ENCODE assay signal across 9 cellular contexts in the genomic region with DNA sequence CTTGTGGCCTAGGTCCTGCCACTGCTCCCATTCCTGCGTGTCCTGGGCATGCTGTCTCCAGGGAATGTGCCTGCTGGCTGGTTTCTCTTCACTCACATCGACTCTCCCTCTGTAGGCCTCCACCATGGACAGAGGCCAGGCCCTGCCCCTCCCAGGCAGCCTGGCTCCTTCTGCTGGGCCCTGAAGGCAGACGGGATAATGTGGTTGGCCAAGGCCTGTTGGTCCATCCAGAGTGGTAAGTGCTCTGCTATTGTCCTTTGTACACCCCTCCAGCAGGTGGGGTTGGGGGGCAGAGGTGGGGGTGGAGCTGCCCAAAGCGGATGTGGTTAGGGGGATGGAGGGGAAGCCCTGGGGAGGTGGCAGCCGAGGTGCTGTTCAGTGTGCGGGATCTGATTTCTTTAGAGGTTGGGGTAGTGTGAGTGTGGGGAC. TPM values are rescaled to one million over a fixed set of nuclear protein-coding genes. Genes with fewer than 3 reads are reported as not detected.
DNase-seq lines count a peak whose midpoint lies in the region; ATAC-seq and TF ChIP-seq lines count a peak whose summit lies in the region.
"Had no signal": no experiment of that assay in that cellular context is flagged by ENCODE, and none has a peak within 500 bp of the region (broad histone marks: within the 10 kb centered on the region; RNA-seq: fewer than 3 reads in every experiment).

No MANE protein-coding gene starts in this region.

- ATAC-seq in thoracic aorta (ENCODE audit: insufficient number of reproducible peaks, low FRiP score, low read depth) (no peak), GM21619 (IDR thresholded peaks at IDR 0.05; ENCODE audit: unreplicated experiment) (no peak), lower lobe of right lung (no peak)

- peak; percentile 28 for DNase-seq in activated CD4-positive, alpha-beta T cell treated with anti-CD3 and anti-CD28 coated beads for 48 hours
- no peak for DNase-seq in activated CD4-positive, alpha-beta T cell treated with anti-CD3 and anti-CD28 coated beads, Interleukin-2, amount 50 U/mL, for 48 hours
- peak; percentile 62 for DNase-seq in activated CD8-positive, alpha-beta memory T cell treated with anti-CD3 and anti-CD28 coated beads, Interleukin-2, amount 50 U/mL, for 48 hours
- peak; percentile 87 for DNase-seq in cardiac septum (ENCODE audit: low spot score)
- no peak for DNase-seq in thoracic aorta (ENCODE audit: low spot score)
- no peak for DNase-seq in cerebellum (ENCODE audit: low spot score)
- no peak for DNase-seq in lower lobe of right lung

- H3K27me3 ChIP-seq in thoracic aorta (replicated peaks; ENCODE audit: insufficient read depth) (no peaks in the 10 kb centered on the region), lower lobe of right lung (ENCODE audit: low read depth) (no peaks in the 10 kb centered on the region)

- H3K4me1 ChIP-seq in thoracic aorta (ENCODE audit: control insufficient read depth in 1 of 2, low read depth in 2 of 2) (peaks cover 52 to 71% of the 10 kb centered on the region in 2 donors), lower lobe of right lung (peaks cover 68% of the 10 kb centered on the region)

- no peak for TF ChIP-seq CTCF in thoracic aorta (IDR thresholded peaks at IDR 0.05)
- no peak for TF ChIP-seq CTCF in lower lobe of right lung (IDR thresholded peaks at IDR 0.05)

- H3K9me3 ChIP-seq in thoracic aorta: no peaks in the 10 kb centered on the region
- H3K9me3 ChIP-seq in lower lobe of right lung: no peaks in the 10 kb centered on the region

- H3K27ac ChIP-seq in thoracic aorta (peak overlapping the region; percentile 96 to 100), lower lobe of right lung (no peak overlapping the region)
- H3K27ac ChIP-seq: parathyroid adenoma had no signal

- H3K4me3 ChIP-seq in thoracic aorta (no peak overlapping the region), lower lobe of right lung (no peak overlapping the region)

- intact Hi-C loops in cardiac septum (cut with DNase I) (loop anchor here (5.0 to 10.0 kb wide), 2 partner anchors 156 to 833 kb away; no protein-coding TSS in a partner anchor), lower lobe of right lung (cut with DNase I) (no loop called here)

- H3K36me3 ChIP-seq in thoracic aorta (no peaks in the 10 kb centered on the region), lower lobe of right lung (no peaks in the 10 kb centered on the region)

RNA-seq across cellular contexts. Expression of gene NR4A1, which starts 9.5 kb away (rescaled TPM):
- 76.3 TPM for total RNA-seq in cardiac septum
- total RNA-seq in thoracic aorta: 100 to 1,000 TPM; 112 to 468 TPM
- total RNA-seq in cerebellum: 2.4 TPM
- 39.3 TPM for total RNA-seq in lower lobe of right lung

RNA-seq across cellular contexts. Expression of gene ATG101, which starts 28.1 kb away (rescaled TPM):
- 23.2 TPM for total RNA-seq in cardiac septum
- 10 to 100 TPM; 43.0 to 46.6 TPM for total RNA-seq in thoracic aorta
- 12.8 TPM for total RNA-seq in cerebellum
- total RNA-seq in lower lobe of right lung: 31.8 TPM

RNA-seq across cellular contexts. Expression of gene TAMALIN, which starts 35.0 kb away (rescaled TPM):
- total RNA-seq in cardiac septum (27.5 TPM), thoracic aorta (10 to 100 TPM; 17.0 to 21.9 TPM), cerebellum (5.4 TPM), lower lobe of right lung (85.5 TPM)

RNA-seq across cellular contexts. Expression of gene SMIM41, which starts 37.8 kb away (rescaled TPM):
- total RNA-seq in cardiac septum: not detected
- 1 to 10 TPM in 1 of 2 donors, not detected in 1; 1.8 TPM for total RNA-seq in thoracic aorta
- total RNA-seq in cerebellum: 0.18 TPM
- 4.3 TPM for total RNA-seq in lower lobe of right lung

Comparison
In these comparisons a context has a peak if more than half of its experiments do, and no peak if none do; other contexts are left out.
1. DNase-seq: peak in activated CD4-positive, alpha-beta T cell treated with anti-CD3 and anti-CD28 coated beads for 48 hours (single experiment), activated CD8-positive, alpha-beta memory T cell treated with anti-CD3 and anti-CD28 coated beads, Interleukin-2, amount 50 U/mL, for 48 hours (single experiment) and cardiac septum (single experiment); none in activated CD4-positive, alpha-beta T cell treated with anti-CD3 and anti-CD28 coated beads, Interleukin-2, amount 50 U/mL, for 48 hours (0 of 2), thoracic aorta (single experiment), cerebellum (single experiment) and lower lobe of right lung (single experiment).
2. RNA of gene NR4A1, which starts 9.5 kb away (total RNA-seq): 112 to 468 TPM in thoracic aorta, 76.3 TPM in cardiac septum (single experiment) and 39.3 TPM in lower lobe of right lung (single experiment); 2.4 TPM in cerebellum (single experiment); every median in the first group is over 10 times any median in the second.